In genomic region chr11:123231777-123232176, GRCh38 we compare ENCODE assay signal across 23 cellular contexts. TPM values are rescaled to one million over a fixed set of nuclear protein-coding genes. Genes with fewer than 3 reads are reported as not detected.
A peak's percentile ranks its signal among the peaks of the same experiment; 100 is the strongest.
DNase-seq lines count a peak whose midpoint lies in the region; ATAC-seq and TF ChIP-seq lines count a peak whose summit lies in the region.
"Had no signal": no experiment of that assay in that cellular context is flagged by ENCODE, and none has a peak within 500 bp of the region (broad histone marks: within the 10 kb centered on the region; RNA-seq: fewer than 3 reads in every experiment).

No MANE protein-coding gene starts in this region.

- peak overlapping the region; percentile 69 for H2AFZ ChIP-seq in ACC112 (ENCODE audit: low read length, unreplicated experiment)
- H2AFZ ChIP-seq in GM23248: peak overlapping the region; percentile 46

- H3K36me3 ChIP-seq in ACC112 (ENCODE audit: insufficient read depth, low read length) (no peaks in the 10 kb centered on the region), GM23248 (ENCODE audit: low read depth) (no peaks in the 10 kb centered on the region), esophagus muscularis mucosa (no peaks in the 10 kb centered on the region)
- H3K36me3 ChIP-seq: cardiac muscle cell, lower lobe of right lung, neutrophil, Peyer's patch had no signal

- H3K4me2 ChIP-seq in GM23248 (ENCODE audit: unreplicated experiment): peak overlapping the region; percentile 79
- H3K4me2 ChIP-seq: GM23338, KMS-11 had no signal

- H3K4me1 ChIP-seq in ACC112 (ENCODE audit: control insufficient read depth, insufficient read depth, low read length, unreplicated experiment): peaks cover 33% of the 10 kb centered on the region
- peaks cover 32% of the 10 kb centered on the region for H3K4me1 ChIP-seq in GM23248 (ENCODE audit: insufficient read depth)
- peaks cover 0 to 63% (median 61%) of the 10 kb centered on the region in 4 donors for H3K4me1 ChIP-seq in esophagus muscularis mucosa

- no peak overlapping the region for H3K4me3 Mint-ChIP-seq in nephron
- H3K4me3 Mint-ChIP-seq: dendritic cell treated with granulocyte-macrophage colony-stimulating factor and Interleukin-4, amounts not matched to agents 40 ng/mL and 50 ng/mL, for 4 days; GM23338 had no signal

- peak overlapping the region; percentile 3; the same call in 1 of the 2 replicates for H3K27ac ChIP-seq in ACC112 (ENCODE audit: low read depth, low read length)
- peak overlapping the region; percentile 91 for H3K27ac ChIP-seq in GM23248
- peak overlapping the region; percentile 61 to 74 (median 68) for H3K27ac ChIP-seq in esophagus muscularis mucosa (replicated peaks in 1 of 4)
- H3K27ac ChIP-seq: cardiac muscle cell, KMS-11, lower lobe of right lung, neutrophil had no signal

- in situ Hi-C loops in GM23248 (cut with MboI): no loop called here

- H3K9me2 ChIP-seq in GM23248 (ENCODE audit: insufficient read depth): no peaks in the 10 kb centered on the region

- H3K4me1 Mint-ChIP-seq in nephron: peaks cover 36% of the 10 kb centered on the region

- H3K27me3 Mint-ChIP-seq in nephron (ENCODE audit: low read depth): peaks cover 29% of the 10 kb centered on the region

- H3K79me2 ChIP-seq in ACC112 (ENCODE audit: control insufficient read depth, insufficient read depth, low read length, unreplicated experiment) (no peaks in the 10 kb centered on the region), GM23248 (ENCODE audit: insufficient read depth) (no peaks in the 10 kb centered on the region)

- H3K27me3 ChIP-seq in ACC112 (ENCODE audit: insufficient read depth, low read length) (no peaks in the 10 kb centered on the region), GM23248 (replicated peaks; ENCODE audit: insufficient read depth) (no peaks in the 10 kb centered on the region), esophagus muscularis mucosa (no peaks in the 10 kb centered on the region)
- H3K27me3 ChIP-seq: cardiac muscle cell, neutrophil, Peyer's patch had no signal

- peaks cover 45% of the 10 kb centered on the region for H3F3A ChIP-seq in GM23248 (ENCODE audit: insufficient read depth)

- no peaks in the 10 kb centered on the region for H4K20me1 ChIP-seq in GM23248 (ENCODE audit: insufficient read depth)

- no peak for TF ChIP-seq POLR2A in esophagus muscularis mucosa (IDR thresholded peaks at IDR 0.05; ENCODE audit: low read depth)

- H3K9ac ChIP-seq in GM23248: peak overlapping the region; percentile 65
- H3K9ac ChIP-seq: KMS-11 had no signal

- H3K9me3 Mint-ChIP-seq in nephron: no peaks in the 10 kb centered on the region
- H3K9me3 Mint-ChIP-seq: CD14-positive monocyte; dendritic cell treated with granulocyte-macrophage colony-stimulating factor and Interleukin-4, amounts not matched to agents 40 ng/mL and 50 ng/mL, for 4 days; GM23338 had no signal

- ATAC-seq in GM21528 (IDR thresholded peaks at IDR 0.05; ENCODE audit: low FRiP score, unreplicated experiment): no peak
- ATAC-seq: GM23338, lower lobe of right lung had no signal

- H3K36me3 Mint-ChIP-seq in nephron (ENCODE audit: low read depth): no peaks in the 10 kb centered on the region
- H3K36me3 Mint-ChIP-seq: CD14-positive monocyte had no signal

- DNase-seq in GM23248 (peak; percentile 71), esophagus muscularis mucosa (ENCODE audit: extremely low spot score) (no peak), NOMO-1 treated with dmso at 0.1 percent for 144 hours (lab: John Stamatoyannopoulos, UW; ENCODE audit: unreplicated experiment) (no peak), H4 (ENCODE audit: low spot score) (no peak), cerebellar cortex (ENCODE audit: low spot score) (no peak)
- DNase-seq: activated CD4-positive, alpha-beta T cell treated with anti-CD3 and anti-CD28 coated beads for 1 hour; kidney glomerular epithelial cell; lower lobe of right lung; NCI-H1436 treated with DMSO at 0.1 percent for 48 hours; NCI-H2171; NCI-H524 treated with DMSO at 0.1 percent for 48 hours; Peyer's patch; SIG-M5; stimulated activated CD4-positive, alpha-beta T cell treated with anti-CD3 and anti-CD28 coated beads, Interleukin-2, amount 100 ng/mL, for 24 hours had no signal

- TF ChIP-seq CTCF in esophagus muscularis mucosa (IDR thresholded peaks at IDR 0.05) (no peak), nephron (IDR thresholded peaks at IDR 0.05; ENCODE audit: unreplicated experiment in 3 of 3) (no peak)

- peak overlapping the region in 2 of 3 experiments; percentile 29 to 76 for H3K27ac Mint-ChIP-seq in nephron
- H3K27ac Mint-ChIP-seq: dendritic cell treated with granulocyte-macrophage colony-stimulating factor and Interleukin-4, amounts not matched to agents 40 ng/mL and 50 ng/mL, for 4 days; GM23338 had no signal

- 0 to 4% methylated on average over 3 of the region's 3 CpGs for WGBS in GM23248 (ENCODE audit: low coverage in 1 of 2, low lambda C conversion rate in 2 of 2, missing lambda C conversion rate in 2 of 2), 2 experiments
- WGBS in esophagus muscularis mucosa: 51% methylated on average over 3 of the region's 3 CpGs

- intact Hi-C loops in esophagus muscularis mucosa (cut with DNase I): loop anchor here (5.0 kb wide), 1 partner anchor 44 kb away; no protein-coding TSS in a partner anchor

- no peak for TF ChIP-seq EP300 in esophagus muscularis mucosa (IDR thresholded peaks at IDR 0.05)

- H3K9me3 ChIP-seq in GM23248 (ENCODE audit: low read depth) (no peaks in the 10 kb centered on the region), esophagus muscularis mucosa (no peaks in the 10 kb centered on the region)
- H3K9me3 ChIP-seq: lower lobe of right lung, neutrophil, Peyer's patch had no signal

- H3K4me3 ChIP-seq in ACC112 (ENCODE audit: low read depth, low read length) (no peak overlapping the region), GM23248 (peak overlapping the region; percentile 42), esophagus muscularis mucosa (no peak overlapping the region)
- H3K4me3 ChIP-seq: cardiac muscle cell, GM23338, lower lobe of right lung, Peyer's patch had no signal

RNA-seq across cellular contexts. Expression of gene CLMP, which starts 36.7 kb away (rescaled TPM):
- 195 and 215 TPM in 2 replicates for total RNA-seq in GM23248 (2014; rRNA removed; shearing (Covaris generic))
- 159 and 166 TPM in 2 replicates for polyA plus RNA-seq in GM23248 (2016; fragmentation: Nextera tagmentation; extraction: Ambion mirVana)
- total RNA-seq in esophagus muscularis mucosa: 100 to 1,000 TPM; 169 to 215 (median 197) TPM
- total RNA-seq in H4 (2014; rRNA removed; shearing (Covaris generic)): 13.6 and 25.2 TPM in 2 replicates

Comparison
In these comparisons a context has a peak if more than half of its experiments do, and no peak if none do; other contexts are left out.
1. H3K27ac ChIP-seq: peak in every context shown above with its lines; median percentile 91 in GM23248; 68 in esophagus muscularis mucosa; 3 in ACC112.